ENCODE assay signal across 8 cellular contexts in genomic region chr5:138465288-138466057, GRCh38. TPM values are rescaled to one million over a fixed set of nuclear protein-coding genes. Genes with fewer than 3 reads are reported as not detected.
DNase-seq lines count a peak whose midpoint lies in the region; ATAC-seq and TF ChIP-seq lines count a peak whose summit lies in the region.

TSS of gene EGR1 (plus strand) at chr5:138465479. CDS start at chr5:138465762, 283 bp downstream.

- no peaks in the 10 kb centered on the region for H3K9me3 ChIP-seq in PC-9 (ENCODE audit: insufficient read depth, low read depth)
- no peaks in the 10 kb centered on the region for H3K9me3 ChIP-seq in esophagus (ENCODE audit: control insufficient read depth in 2 of 2, insufficient read depth in 1 of 2, low read depth in 1 of 2, low read length in 1 of 2)
- H3K9me3 ChIP-seq in muscle layer of colon (ENCODE audit: low read length) = no peaks in the 10 kb centered on the region

- 0% methylated on average over 58 to 76 of the region's 76 CpGs for WGBS in esophagus, 2 donors

- no peaks in the 10 kb centered on the region for H3K27me3 ChIP-seq in PC-9 (ENCODE audit: insufficient read depth, low read depth)
- no peaks in the 10 kb centered on the region for H3K27me3 ChIP-seq in esophagus (ENCODE audit: control insufficient read depth in 1 of 2, insufficient read depth in 2 of 2, low read length in 2 of 2)
- H3K27me3 ChIP-seq in muscle layer of colon (ENCODE audit: control insufficient read depth in 1 of 2, insufficient read depth in 2 of 2, low read length in 2 of 2) = no peaks in the 10 kb centered on the region

- POLR2A ChIA-PET in PC-9 (lab: Charles Lee; ENCODE audit: unreplicated experiment) = interaction anchor here (0.6 to 0.8 kb wide), 4 partner anchors 20 to 808 kb away, joined by 3 to 8 read pairs (median 4); partner anchors contain the start of gene HSPA9

- peak within 1 kb of the TSS; percentile 81 for H3K27ac ChIP-seq in PC-9
- peak within 1 kb of the TSS; percentile 98 to 99 for H3K27ac ChIP-seq in esophagus (ENCODE audit: low read depth in 2 of 2, low read length in 1 of 2)
- H3K27ac ChIP-seq in muscle layer of colon (ENCODE audit: low read depth, low read length) = peak within 1 kb of the TSS; percentile 100

- peak within 1 kb of the TSS; percentile 80 to 95 (median 88) for H3K27ac Mint-ChIP-seq in IgD-negative memory B cell
- peak within 1 kb of the TSS; percentile 95 for H3K27ac Mint-ChIP-seq in activated T-cell treated with anti-CD3 and anti-CD28 coated beads, Interleukin-2, amount 50 U/mL, for 24 hours

- H3K4me1 ChIP-seq in PC-9 (replicated peaks; ENCODE audit: insufficient read depth) (peaks cover 6% of the 10 kb centered on the region), esophagus (ENCODE audit: control insufficient read depth in 2 of 2, insufficient read depth in 2 of 2, low read length in 1 of 2) (peaks cover 0 to 22% of the 10 kb centered on the region in 2 donors), muscle layer of colon (ENCODE audit: insufficient read depth, low read length) (peaks cover 21% of the 10 kb centered on the region)

- BruUV-seq in PC-9 (replicated peaks; lab: Mats Ljungman, UMichigan) = no TSS peak

- H3K9me2 ChIP-seq in PC-9 (ENCODE audit: insufficient read depth) = no peaks in the 10 kb centered on the region

- CTCF ChIA-PET in PC-9 (lab: Charles Lee) = interaction anchor here (0.6 to 2.1 kb wide), 3 partner anchors 37 to 62 kb away, joined by 4 to 6 read pairs (median 4); no protein-coding TSS in a partner anchor

- H4K20me1 ChIP-seq in PC-9 (ENCODE audit: insufficient read depth) = peaks cover 18% of the 10 kb centered on the region

- intact Hi-C loops in PC-9 (cut with micrococcal nuclease; ENCODE audit: unreplicated experiment) = loop anchor here (1.0 kb wide), 1 partner anchor 78 kb away; the partner anchor contains the start of gene ETF1

- H3K27me3 Mint-ChIP-seq in IgD-negative memory B cell = peaks cover 4% of the 10 kb centered on the region
- no peaks in the 10 kb centered on the region for H3K27me3 Mint-ChIP-seq in activated T-cell treated with anti-CD3 and anti-CD28 coated beads, Interleukin-2, amount 50 U/mL, for 24 hours

- H3K4me3 Mint-ChIP-seq in IgD-negative memory B cell = peak within 1 kb of the TSS; percentile 85 to 97 (median 91)
- H3K4me3 Mint-ChIP-seq in activated T-cell treated with anti-CD3 and anti-CD28 coated beads, Interleukin-2, amount 50 U/mL, for 24 hours = peak within 1 kb of the TSS; percentile 85

- TF ChIP-seq CTCF in PC-9 (conservative IDR thresholded peaks at IDR 0.05) = no peak

- DNase-seq in DMS53 (lab: John Stamatoyannopoulos, UW) (peak; percentile 97), PC-9 (peak; percentile 83 to 95)
- peak; percentile 97 for DNase-seq in activated T-cell treated with anti-CD3 and anti-CD28 coated beads, Interleukin-2, amount 50 U/mL, for 24 hours
- peak; percentile 87 to 90 for DNase-seq in stimulated activated CD8-positive, alpha-beta memory T cell treated with anti-CD3 and anti-CD28 coated beads, Interleukin-7, amount 100 ng/mL, for 1 hour (ENCODE audit: low read depth in 2 of 2)

- H2AFZ ChIP-seq in PC-9 = peak within 1 kb of the TSS; percentile 89

- peak within 1 kb of the TSS; percentile 97 for H3K4me2 ChIP-seq in PC-9

- peaks cover 4% of the 10 kb centered on the region; the same call in 1 of the 2 replicates for H3F3A ChIP-seq in PC-9 (ENCODE audit: insufficient read depth, low read depth)

- H3K4me3 ChIP-seq in PC-9 = peak within 1 kb of the TSS; percentile 80
- peak within 1 kb of the TSS; percentile 67 to 77 for H3K4me3 ChIP-seq in esophagus (ENCODE audit: low read depth in 1 of 2, low read length in 2 of 2)
- H3K4me3 ChIP-seq in muscle layer of colon (ENCODE audit: low read depth in 1 of 2, low read length in 2 of 2) = peak within 1 kb of the TSS; percentile 86 to 94

- peaks cover 13 to 19% (median 14%) of the 10 kb centered on the region in 3 donors for H3K4me1 Mint-ChIP-seq in IgD-negative memory B cell
- peaks cover 47% of the 10 kb centered on the region for H3K4me1 Mint-ChIP-seq in activated T-cell treated with anti-CD3 and anti-CD28 coated beads, Interleukin-2, amount 50 U/mL, for 24 hours (ENCODE audit: low read depth)

- no peaks in the 10 kb centered on the region for H3K79me2 ChIP-seq in PC-9 (ENCODE audit: low read depth)

- ATAC-seq in GM21619 (IDR thresholded peaks at IDR 0.05; ENCODE audit: unreplicated experiment) = peak; percentile 56

- H3K36me3 Mint-ChIP-seq in IgD-negative memory B cell = peaks cover 3% of the 10 kb centered on the region
- H3K36me3 Mint-ChIP-seq in activated T-cell treated with anti-CD3 and anti-CD28 coated beads, Interleukin-2, amount 50 U/mL, for 24 hours (ENCODE audit: low read depth) = peaks cover 33% of the 10 kb centered on the region

- H3K9ac ChIP-seq in muscle layer of colon (ENCODE audit: low read length) = peak within 1 kb of the TSS; percentile 90

- H3K36me3 ChIP-seq in PC-9 (ENCODE audit: low read depth) = no peaks in the 10 kb centered on the region
- peaks cover 0 to 10% of the 10 kb centered on the region in 2 donors for H3K36me3 ChIP-seq in esophagus (ENCODE audit: control insufficient read depth in 2 of 2, insufficient read depth in 2 of 2, low read length in 1 of 2)
- no peaks in the 10 kb centered on the region for H3K36me3 ChIP-seq in muscle layer of colon (ENCODE audit: insufficient read depth, low read length)

- no peaks in the 10 kb centered on the region for H3K9me3 Mint-ChIP-seq in IgD-negative memory B cell
- no peaks in the 10 kb centered on the region for H3K9me3 Mint-ChIP-seq in activated T-cell treated with anti-CD3 and anti-CD28 coated beads, Interleukin-2, amount 50 U/mL, for 24 hours

RNA-seq across cellular contexts. Expression of gene EGR1, which starts in this region (rescaled TPM):
- polyA plus RNA-seq in IgD-negative memory B cell (32.3 TPM), esophagus (10 to 100 TPM; 17.9 to 45.0 TPM)
- total RNA-seq in PC-9 (2021) = 24.7 and 31.0 TPM in 2 replicates

Comparison
In these comparisons a context has a peak if more than half of its experiments do, and no peak if none do; other contexts are left out.
1. Peak in every context shown above with its lines: DNase-seq, ATAC-seq, H3K4me3 ChIP-seq and H3K27ac ChIP-seq.